In the genomic region with DNA sequence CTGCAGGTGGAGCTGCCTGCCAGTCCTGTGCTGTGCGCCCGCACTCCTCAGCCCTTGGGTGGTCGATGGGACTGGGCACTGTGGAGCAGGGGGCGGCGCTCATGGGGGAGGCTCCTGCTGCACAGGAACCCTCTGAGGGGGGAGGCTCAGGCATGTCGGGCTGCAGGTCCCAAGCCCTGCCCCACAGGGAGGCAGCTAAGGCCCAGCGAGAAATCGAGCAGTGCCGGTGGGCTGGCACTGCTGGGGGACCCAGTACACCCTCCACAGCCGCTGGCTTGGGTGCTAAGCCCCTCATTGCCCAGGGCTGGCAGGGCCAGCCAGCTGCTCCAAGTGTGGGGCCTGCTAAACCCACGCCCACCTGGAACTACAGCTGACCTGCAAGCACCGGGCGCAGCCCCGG, we compare ENCODE assay signal across 11 cellular contexts. TPM values are rescaled to one million over a fixed set of nuclear protein-coding genes. Genes with fewer than 3 reads are reported as not detected.
"Had no signal": no experiment of that assay in that cellular context is flagged by ENCODE, and none has a peak within 500 bp of the region (broad histone marks: within the 10 kb centered on the region; RNA-seq: fewer than 3 reads in every experiment).

No MANE protein-coding gene starts in this region.

RNA-seq across cellular contexts. Expression of gene GLYATL3, which starts 16.3 kb away (rescaled TPM):
- total RNA-seq: OCI-LY7, PC-3, PC-9, Peyer's patch, Right ventricle myocardium inferior, Right ventricle myocardium superior, RPMI7951, SJCRH30, SJSA1, SK-MEL-5 had no signal
- polyA plus RNA-seq: SK-N-SH had no signal
